In genomic region chr6:159110013-159110412, GRCh38 we compare ENCODE assay signal across 10 cellular contexts. TPM values are rescaled to one million over a fixed set of nuclear protein-coding genes. Genes with fewer than 3 reads are reported as not detected.
DNase-seq lines count a peak whose midpoint lies in the region; ATAC-seq and TF ChIP-seq lines count a peak whose summit lies in the region.
"Had no signal": no experiment of that assay in that cellular context is flagged by ENCODE, and none has a peak within 500 bp of the region (broad histone marks: within the 10 kb centered on the region; RNA-seq: fewer than 3 reads in every experiment).

No MANE protein-coding gene starts in this region.

- H3K4me3 Mint-ChIP-seq in CD14-positive monocyte (no peak overlapping the region), nephron (no peak overlapping the region)
- H3K4me3 Mint-ChIP-seq: T-helper 1 cell treated with Interleukin-12 subunit alpha and Interleukin-12 subunit beta and Interleukin-4 antibody, amounts not matched to agents 30 μg/mL and 1 μg/mL, for 36 hours had no signal

- H3K9ac ChIP-seq in colonic mucosa (ENCODE audit: low read depth in 2 of 2, low read length in 2 of 2), result no peak overlapping the region

- no peaks in the 10 kb centered on the region for H3K9me3 ChIP-seq in colonic mucosa

- H3K27ac Mint-ChIP-seq in CD14-positive monocyte, result peak overlapping the region in 5 of 7 donors; percentile 57 to 74 (median 68)
- no peak overlapping the region for H3K27ac Mint-ChIP-seq in nephron

- ATAC-seq in GM21529 (IDR thresholded peaks at IDR 0.05; ENCODE audit: unreplicated experiment), result no peak

- H3K4me1 ChIP-seq in colonic mucosa, result no peaks in the 10 kb centered on the region

- no peak overlapping the region for H3K27ac ChIP-seq in colonic mucosa

- H3K36me3 Mint-ChIP-seq in CD14-positive monocyte (no peaks in the 10 kb centered on the region), nephron (ENCODE audit: low read depth) (no peaks in the 10 kb centered on the region)

- no peak overlapping the region for H3K4me3 ChIP-seq in GM12875 (ENCODE audit: low read depth, low read length)
- no peak overlapping the region for H3K4me3 ChIP-seq in colonic mucosa
- H3K4me3 ChIP-seq: skin epidermis had no signal

- H3K9me3 Mint-ChIP-seq in CD14-positive monocyte, result no peaks in the 10 kb centered on the region
- no peaks in the 10 kb centered on the region for H3K9me3 Mint-ChIP-seq in nephron
- H3K9me3 Mint-ChIP-seq: T-helper 1 cell treated with Interleukin-12 subunit alpha and Interleukin-12 subunit beta and Interleukin-4 antibody, amounts not matched to agents 30 μg/mL and 1 μg/mL, for 36 hours had no signal

- intact Hi-C loops in CD14-positive monocyte (cut with micrococcal nuclease) (no loop called here), colonic mucosa (cut with DNase I) (no loop called here)

- H3K36me3 ChIP-seq in colonic mucosa, result no peaks in the 10 kb centered on the region

- H3K27me3 ChIP-seq in colonic mucosa, result no peaks in the 10 kb centered on the region

- DNase-seq in CD14-positive monocyte (ENCODE audit: low spot score), result no peak
- DNase-seq in NCI-H82 treated with DMSO at 0.1 percent for 48 hours (lab: John Stamatoyannopoulos, UW; ENCODE audit: unreplicated experiment), result peak; percentile 8
- no peak for DNase-seq in colonic mucosa
- DNase-seq in middle frontal gyrus (ENCODE audit: extremely low spot score, low spot score), result no peak
- DNase-seq in cortex of kidney (lab: John Stamatoyannopoulos, UW), result no peak

- peaks cover 68% of the 10 kb centered on the region for H3K4me1 Mint-ChIP-seq in CD14-positive monocyte
- peaks cover 7% of the 10 kb centered on the region for H3K4me1 Mint-ChIP-seq in nephron

- peaks cover 0 to 1% (median 0%) of the 10 kb centered on the region in 3 donors for H3K27me3 Mint-ChIP-seq in CD14-positive monocyte (ENCODE audit: low read depth in 3 of 3)
- H3K27me3 Mint-ChIP-seq in nephron (ENCODE audit: low read depth), result peaks cover 5% of the 10 kb centered on the region

- peak; percentile 92 for TF ChIP-seq CTCF in CD14-positive monocyte (IDR thresholded peaks at IDR 0.05)
- TF ChIP-seq CTCF in GM12875 (IDR thresholded peaks at IDR 0.05; ENCODE audit: borderline replicate concordance, insufficient read depth, low read depth, low read length), result peak; percentile 80
- peak; percentile 34 for TF ChIP-seq CTCF in colonic mucosa (IDR thresholded peaks at IDR 0.05)
- peak; percentile 39 to 56 (median 50) for TF ChIP-seq CTCF in nephron (IDR thresholded peaks at IDR 0.05; ENCODE audit: unreplicated experiment in 3 of 3)

RNA-seq across cellular contexts. Expression of gene FNDC1, which starts 59.2 kb away (rescaled TPM):
- polyA plus RNA-seq in CD14-positive monocyte, result not detected
- total RNA-seq in colonic mucosa, result 1 to 10 TPM in 1 of 2 donors, under 1 TPM in 1; 0.05 to 1.1 TPM

Comparison
In these comparisons a context has a peak if more than half of its experiments do, and no peak if none do; other contexts are left out.
1. H3K27ac Mint-ChIP-seq: peak in CD14-positive monocyte (5 of 7); none in nephron (0 of 3).
2. CTCF ChIP-seq: peak in every context shown above with its lines; median percentile 92 in CD14-positive monocyte; 80 in GM12875; 50 in nephron; 34 in colonic mucosa.